Comparison of ENCODE assay signal across 8 cellular contexts in the genomic region with DNA sequence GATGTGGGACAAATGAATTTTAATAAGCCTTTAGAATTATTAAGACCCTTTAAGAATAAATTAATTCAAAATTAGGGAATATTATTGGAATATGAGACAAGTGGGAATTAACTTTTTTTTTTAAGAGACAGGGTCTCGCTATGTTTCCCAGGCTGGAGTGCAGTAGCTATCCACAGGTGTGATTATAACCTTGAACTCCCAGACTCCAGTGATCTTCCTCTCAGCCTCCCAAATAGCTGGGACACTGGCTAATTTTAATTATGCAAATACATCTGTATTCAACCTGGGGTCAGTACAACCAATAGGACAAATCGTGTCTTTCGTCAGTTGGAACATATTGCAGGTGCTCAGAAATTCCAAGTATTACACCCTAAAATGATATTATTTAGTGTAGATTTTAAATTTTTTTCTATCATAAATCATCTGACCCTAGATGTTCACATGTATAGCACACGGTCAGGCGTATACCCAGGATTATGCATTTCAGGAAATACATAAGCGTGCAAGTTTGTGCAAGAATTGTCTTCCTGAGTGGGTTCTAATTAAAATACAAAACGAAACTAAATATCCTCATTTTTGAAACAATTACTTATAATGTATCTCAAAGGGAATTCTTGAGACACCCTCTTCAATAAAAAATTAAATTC. TPM values are rescaled to one million over a fixed set of nuclear protein-coding genes. Genes with fewer than 3 reads are reported as not detected.
DNase-seq lines count a peak whose midpoint lies in the region; ATAC-seq, FAIRE-seq and TF ChIP-seq lines count a peak whose summit lies in the region.

No MANE protein-coding gene starts in this region.

- peak overlapping the region; percentile 86 for H3K4me3 ChIP-seq in Karpas-422 (ENCODE audit: low read length)

- peak overlapping the region; percentile 91 for H3K9ac ChIP-seq in Karpas-422 (ENCODE audit: low read length)

- no peaks in the 10 kb centered on the region; the same call in 1 of the 2 replicates for H3K27me3 ChIP-seq in Karpas-422 (ENCODE audit: low read length)

- H3K4me1 Mint-ChIP-seq in CD14-positive monocyte = peaks cover 34% of the 10 kb centered on the region
- peaks cover 38% of the 10 kb centered on the region for H3K4me1 Mint-ChIP-seq in central memory CD8-positive, alpha-beta T cell
- peaks cover 24% of the 10 kb centered on the region for H3K4me1 Mint-ChIP-seq in nephron

- H3K36me3 Mint-ChIP-seq in CD14-positive monocyte = peaks cover 10 to 12% of the 10 kb centered on the region in 2 donors
- peaks cover 6% of the 10 kb centered on the region for H3K36me3 Mint-ChIP-seq in central memory CD8-positive, alpha-beta T cell (ENCODE audit: insufficient read depth)
- peaks cover 52% of the 10 kb centered on the region for H3K36me3 Mint-ChIP-seq in nephron (ENCODE audit: low read depth)

- H3K27ac ChIP-seq in Karpas-422 (ENCODE audit: low read length) = no peak overlapping the region

- no peak for FAIRE-seq in D721Med (lab: Jason Lieb, UNC)

- H3K27me3 Mint-ChIP-seq in CD14-positive monocyte (ENCODE audit: low read depth in 3 of 3) (peaks cover 0 to 1% (median 1%) of the 10 kb centered on the region in 3 donors), nephron (ENCODE audit: low read depth) (no peaks in the 10 kb centered on the region)
- no peaks in the 10 kb centered on the region for H3K27me3 Mint-ChIP-seq in central memory CD8-positive, alpha-beta T cell

- POLR2A ChIA-PET in GM10248 (lab: Yijun Ruan, JAX) = interaction anchor here (0.6 to 1.5 kb wide), 2 partner anchors 21 to 22 kb away, joined by 3 to 12 read pairs; no protein-coding TSS in a partner anchor

- ATAC-seq in central memory CD8-positive, alpha-beta T cell (replicated peaks; ENCODE audit: extremely low read depth, poor library complexity, severe bottlenecking) = no peak
- no peak for ATAC-seq in GM18907 (IDR thresholded peaks at IDR 0.05; ENCODE audit: unreplicated experiment)

- CTCF ChIA-PET in GM10248 (lab: Yijun Ruan, JAX) = interaction anchor here (1.2 to 4.7 kb wide), 6 partner anchors 8 to 215 kb away, joined by 3 to 19 read pairs (median 12); no protein-coding TSS in a partner anchor

- H3K4me3 Mint-ChIP-seq in CD14-positive monocyte (peak overlapping the region; percentile 88 to 92), nephron (peak overlapping the region; percentile 92 to 97 (median 95))
- peak overlapping the region; percentile 91 for H3K4me3 Mint-ChIP-seq in central memory CD8-positive, alpha-beta T cell

- no peaks in the 10 kb centered on the region for H3K9me3 ChIP-seq in Karpas-422 (ENCODE audit: low read length)

- peaks cover 60% of the 10 kb centered on the region for H3K79me2 ChIP-seq in Karpas-422 (ENCODE audit: low read length)

- no peaks in the 10 kb centered on the region for H3K9me2 ChIP-seq in Karpas-422 (replicated peaks; ENCODE audit: insufficient read depth, low read length)

- DNase-seq in CD14-positive monocyte (ENCODE audit: low spot score) = no peak
- no peak for DNase-seq in Karpas-422
- no peak for DNase-seq in central memory CD8-positive, alpha-beta T cell (ENCODE audit: low spot score in 2 of 2)
- DNase-seq in D721Med (ENCODE audit: insufficient read length, low spot score) = no peak
- DNase-seq in stimulated activated naive CD4-positive, alpha-beta T cell treated with Interleukin-2 at 50 U/mL for 16 hours (lab: John Stamatoyannopoulos, UW) = no peak
- DNase-seq in GM10248 (ENCODE audit: extremely low spot score) = no peak

- H3K4me2 ChIP-seq in Karpas-422 (ENCODE audit: low read depth, low read length, poor library complexity, severe bottlenecking) = peak overlapping the region; percentile 92

- TF ChIP-seq CTCF in CD14-positive monocyte (IDR thresholded peaks at IDR 0.05) (no peak), nephron (IDR thresholded peaks at IDR 0.05; ENCODE audit: unreplicated experiment in 3 of 3) (no peak), D721Med (IDR thresholded peaks at IDR 0.05; ENCODE audit: insufficient read depth, missing control alignments) (no peak), GM10248 (IDR thresholded peaks at IDR 0.05; ENCODE audit: control extremely low read depth, extremely low read depth, low read depth, missing control alignments) (no peak)

- intact Hi-C loops in CD14-positive monocyte (cut with micrococcal nuclease) = loop anchor here (5.0 to 10.0 kb wide), 4 partner anchors 46 to 567 kb away; a partner anchor contains a TSS

- H3K27ac Mint-ChIP-seq in CD14-positive monocyte = peak overlapping the region; percentile 83 to 93 (median 89)
- peak overlapping the region; percentile 93 for H3K27ac Mint-ChIP-seq in central memory CD8-positive, alpha-beta T cell (ENCODE audit: low read depth)
- H3K27ac Mint-ChIP-seq in nephron = peak overlapping the region; percentile 99

- H4K20me1 ChIP-seq in Karpas-422 (ENCODE audit: insufficient read depth, low read depth, low read length) = peaks cover 12% of the 10 kb centered on the region

- H3K9me3 Mint-ChIP-seq in CD14-positive monocyte (peaks cover 4 to 14% (median 9%) of the 10 kb centered on the region in 7 donors), nephron (peaks cover 27% of the 10 kb centered on the region)
- no peaks in the 10 kb centered on the region for H3K9me3 Mint-ChIP-seq in central memory CD8-positive, alpha-beta T cell

- no peak overlapping the region for H2AFZ ChIP-seq in Karpas-422 (ENCODE audit: low read length)

- peaks cover 36% of the 10 kb centered on the region for H3K4me1 ChIP-seq in Karpas-422 (ENCODE audit: low read length)

- H3K36me3 ChIP-seq in Karpas-422 (ENCODE audit: insufficient read depth, low read length) = peaks cover 9% of the 10 kb centered on the region; the same call in 1 of the 2 replicates

RNA-seq across cellular contexts. Expression of a gene that starts 1.2 kb away (rescaled TPM):
- polyA plus RNA-seq in CD14-positive monocyte = 10 to 100 TPM; 29.5 to 37.7 TPM
- total RNA-seq in Karpas-422 (2014; rRNA removed; shearing (Covaris generic); ENCODE audit: low replicate concordance) = 27.1 and 48.7 TPM in 2 replicates

RNA-seq across cellular contexts. Expression of a gene that starts 47.8 kb away (rescaled TPM):
- polyA plus RNA-seq in CD14-positive monocyte = 1 to 10 TPM; 6.5 to 8.7 TPM
- 10.3 and 12.6 TPM in 2 replicates for total RNA-seq in Karpas-422 (2014; rRNA removed; shearing (Covaris generic); ENCODE audit: low replicate concordance)
